In genomic region chr12:66036317-66036716, GRCh38 we compare ENCODE assay signal across 10 cellular contexts.
DNase-seq lines count a peak whose midpoint lies in the region; ATAC-seq and TF ChIP-seq lines count a peak whose summit lies in the region.
"Had no signal": no experiment of that assay in that cellular context is flagged by ENCODE, and none has a peak within 500 bp of the region (broad histone marks: within the 10 kb centered on the region; RNA-seq: fewer than 3 reads in every experiment).

No MANE protein-coding gene starts in this region.

- no peak overlapping the region for H3K4me3 ChIP-seq in osteoblast (ENCODE audit: insufficient read depth, low read length)
- H3K4me3 ChIP-seq in Peyer's patch = no peak overlapping the region

- H3K27me3 ChIP-seq in osteoblast (ENCODE audit: insufficient read depth, low read length) (no peaks in the 10 kb centered on the region), Peyer's patch (no peaks in the 10 kb centered on the region)

- no peak for TF ChIP-seq CTCF in osteoblast (IDR thresholded peaks at IDR 0.05; ENCODE audit: extremely low read depth, low read depth, low read length)
- no peak for TF ChIP-seq CTCF in Peyer's patch (IDR thresholded peaks at IDR 0.05)

- no peak for ATAC-seq in activated CD4-positive, CD25-positive, alpha-beta regulatory T cell treated with anti-CD3 and anti-CD28 coated beads, Interleukin-2, amount 50 U/mL, for 24 hours

- peak overlapping the region; percentile 30 for H2AFZ ChIP-seq in osteoblast (ENCODE audit: low read length)

- no peaks in the 10 kb centered on the region for H3K9me3 ChIP-seq in osteoblast (ENCODE audit: low read depth, low read length)
- no peaks in the 10 kb centered on the region for H3K9me3 ChIP-seq in Peyer's patch

- H3K27ac ChIP-seq in osteoblast (ENCODE audit: low read depth, low read length) = peak overlapping the region; percentile 87
- H3K27ac ChIP-seq in Peyer's patch = no peak overlapping the region

- no peaks in the 10 kb centered on the region for H4K20me1 ChIP-seq in osteoblast (ENCODE audit: insufficient read depth, low read length)

- DNase-seq in Daoy (ENCODE audit: low read depth) = peak; percentile 86
- DNase-seq in RKO (ENCODE audit: low spot score) = peak; percentile 97
- peak; percentile 98 for DNase-seq in fibroblast of peridontal ligament (ENCODE audit: extremely low read depth)
- peak; percentile 56 for DNase-seq in osteoblast (ENCODE audit: insufficient read length, low spot score, missing footprints)
- DNase-seq in OCI-M2 (lab: John Stamatoyannopoulos, UW; ENCODE audit: unreplicated experiment) = no peak
- no peak for DNase-seq in SHP77 (lab: John Stamatoyannopoulos, UW)
- DNase-seq in Peyer's patch = no peak
- DNase-seq: activated CD4-positive, CD25-positive, alpha-beta regulatory T cell; GF-D8 had no signal

- no peaks in the 10 kb centered on the region for H3K36me3 ChIP-seq in osteoblast (ENCODE audit: insufficient read depth, low read length)
- H3K36me3 ChIP-seq in Peyer's patch = no peaks in the 10 kb centered on the region

- H3K4me2 ChIP-seq in osteoblast (ENCODE audit: insufficient read depth, low read length) = peak overlapping the region; percentile 43

- H3K4me1 ChIP-seq in osteoblast (ENCODE audit: insufficient read depth, low read length) (peaks cover 20% of the 10 kb centered on the region), Peyer's patch (no peaks in the 10 kb centered on the region)

- no peak for TF ChIP-seq POLR2A in Peyer's patch (IDR thresholded peaks at IDR 0.05)

- H3K79me2 ChIP-seq in osteoblast (ENCODE audit: insufficient read depth, low read length) = no peaks in the 10 kb centered on the region

Comparison
In these comparisons a context has a peak if more than half of its experiments do, and no peak if none do; other contexts are left out.
1. DNase-seq: peak in Daoy (single experiment), RKO (single experiment), fibroblast of peridontal ligament (single experiment) and osteoblast (single experiment); none in OCI-M2 (single experiment), SHP77 (0 of 2) and Peyer's patch (0 of 3).